In genomic region chr5:37370550-37370863, GRCh38 we compare ENCODE assay signal across 8 cellular contexts. TPM values are rescaled to one million over a fixed set of nuclear protein-coding genes. Genes with fewer than 3 reads are reported as not detected.
DNase-seq lines count a peak whose midpoint lies in the region; ATAC-seq and TF ChIP-seq lines count a peak whose summit lies in the region.

No MANE protein-coding gene starts in this region.

- H3K4me3 Mint-ChIP-seq in IgD-negative memory B cell (peak overlapping the region; percentile 94 to 99 (median 98)), chondrocyte (ENCODE audit: unreplicated experiment) (peak overlapping the region; percentile 95), natural killer cell (peak overlapping the region; percentile 97)

- intact Hi-C loops in natural killer cell (cut with micrococcal nuclease): loop anchor here (5.0 to 10.0 kb wide), 2 partner anchors 493 to 1126 kb away; partner anchors contain the start of genes NADK2 and NIPBL

- H3K36me3 Mint-ChIP-seq in IgD-negative memory B cell (no peaks in the 10 kb centered on the region), chondrocyte (ENCODE audit: low read depth) (no peaks in the 10 kb centered on the region), natural killer cell (no peaks in the 10 kb centered on the region)

- peak in 1 of 3 donors; percentile 53 for ATAC-seq in natural killer cell
- no peak for ATAC-seq in GM19023 (IDR thresholded peaks at IDR 0.05; ENCODE audit: unreplicated experiment)
- no peak for ATAC-seq in GM18861 (IDR thresholded peaks at IDR 0.05; ENCODE audit: unreplicated experiment)

- H3K4me1 Mint-ChIP-seq in IgD-negative memory B cell: peaks cover 21 to 26% (median 25%) of the 10 kb centered on the region in 3 donors
- peaks cover 26% of the 10 kb centered on the region for H3K4me1 Mint-ChIP-seq in chondrocyte (ENCODE audit: low read depth)
- H3K4me1 Mint-ChIP-seq in natural killer cell: peaks cover 40 to 41% of the 10 kb centered on the region in 2 donors

- H3K27ac Mint-ChIP-seq in IgD-negative memory B cell: peak overlapping the region; percentile 92 to 99 (median 94)
- H3K27ac Mint-ChIP-seq in chondrocyte (ENCODE audit: unreplicated experiment): peak overlapping the region; percentile 97
- H3K27ac Mint-ChIP-seq in natural killer cell: peak overlapping the region; percentile 95 to 97

- H3K9me3 Mint-ChIP-seq in IgD-negative memory B cell (no peaks in the 10 kb centered on the region), chondrocyte (ENCODE audit: low read depth) (no peaks in the 10 kb centered on the region), natural killer cell (no peaks in the 10 kb centered on the region)

- peak in 2 of 3 experiments; percentile 23 to 71 for DNase-seq in NCI-H1417 (lab: John Stamatoyannopoulos, UW)
- DNase-seq in NCI-H1417 treated with DMSO at 0.1 percent for 48 hours (lab: John Stamatoyannopoulos, UW): no peak
- no peak for DNase-seq in chondrocyte (ENCODE audit: low spot score)
- DNase-seq in natural killer cell: no peak
- DNase-seq in islet precursor cell: no peak

- TF ChIP-seq CTCF in chondrocyte (IDR thresholded peaks at IDR 0.05) (no peak), natural killer cell (IDR thresholded peaks at IDR 0.05) (no peak)

- no peaks in the 10 kb centered on the region for H3K27me3 Mint-ChIP-seq in IgD-negative memory B cell
- no peaks in the 10 kb centered on the region for H3K27me3 Mint-ChIP-seq in chondrocyte (ENCODE audit: low read depth)
- no peaks in the 10 kb centered on the region for H3K27me3 Mint-ChIP-seq in natural killer cell (ENCODE audit: low read depth in 2 of 2)

RNA-seq across cellular contexts. Expression of gene NUP155, which starts 0.4 kb away (rescaled TPM):
- 22.5 TPM for polyA plus RNA-seq in IgD-negative memory B cell
- total RNA-seq in chondrocyte: 19.3 to 26.1 TPM (median 19.3 TPM) in 3 replicates
- 10 to 100 TPM; 21.1 to 29.0 (median 27.9) TPM for total RNA-seq in natural killer cell

RNA-seq across cellular contexts. Expression of gene WDR70, which starts 8.6 kb away (rescaled TPM):
- polyA plus RNA-seq in IgD-negative memory B cell: 21.6 TPM
- total RNA-seq in chondrocyte: 19.0 to 35.1 TPM (median 23.6 TPM) in 3 replicates
- total RNA-seq in natural killer cell: 10 to 100 TPM; 36.3 to 47.0 (median 41.3) TPM

Comparison
In these comparisons a context has a peak if more than half of its experiments do, and no peak if none do; other contexts are left out.
1. DNase-seq: peak in NCI-H1417 (2 of 3); none in NCI-H1417 treated with DMSO at 0.1 percent for 48 hours (single experiment), chondrocyte (single experiment), natural killer cell (single experiment) and islet precursor cell (single experiment).
2. Peak in every context shown above with its lines, with median percentiles within 50 percentile points of each other: H3K27ac Mint-ChIP-seq and H3K4me3 Mint-ChIP-seq.